7 cellular contexts compared by ENCODE assay signal in the genomic region with DNA sequence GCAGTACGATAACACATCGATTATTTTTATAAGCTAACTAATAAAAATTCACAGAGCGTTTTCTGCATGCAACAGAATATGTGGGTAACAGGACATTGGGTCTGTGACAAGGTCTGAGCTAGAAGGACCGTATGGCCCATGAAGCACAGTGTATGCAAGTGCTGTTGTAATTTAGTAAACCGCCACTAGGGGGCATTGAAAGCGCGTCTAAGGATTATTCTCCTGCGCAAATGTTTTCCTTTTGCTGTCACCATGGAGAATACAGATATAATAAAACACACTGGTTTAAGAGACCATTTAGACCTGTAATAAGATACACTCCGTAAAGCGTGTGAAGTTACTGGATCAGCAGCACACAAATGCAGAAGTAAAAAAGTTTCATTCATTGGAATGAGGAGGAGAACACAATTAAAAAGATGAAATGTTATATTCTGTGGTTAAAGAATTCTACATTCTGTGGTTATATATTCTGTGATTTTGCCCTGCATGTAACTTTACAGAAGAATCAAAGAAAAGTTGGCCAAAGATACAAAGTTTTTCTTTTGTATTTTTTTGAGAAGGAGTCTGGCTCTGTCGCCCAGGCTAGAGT.
DNase-seq lines count a peak whose midpoint lies in the region; ATAC-seq and TF ChIP-seq lines count a peak whose summit lies in the region.

No MANE protein-coding gene starts in this region.

- TF ChIP-seq CTCF in GM10248 (IDR thresholded peaks at IDR 0.05; ENCODE audit: control extremely low read depth, extremely low read depth, low read depth, missing control alignments) (peak; percentile 76), activated B cell treated with CpG ODN at 0.5 μM for 24 hours (IDR thresholded peaks at IDR 0.05) (peak; percentile 96)

- peaks cover 2% of the 10 kb centered on the region for H3K4me1 Mint-ChIP-seq in activated B cell treated with CpG ODN at 0.5 μM for 24 hours
- peaks cover 2% of the 10 kb centered on the region for H3K4me1 Mint-ChIP-seq in memory B cell

- H3K36me3 Mint-ChIP-seq in activated B cell treated with CpG ODN at 0.5 μM for 24 hours (ENCODE audit: low read depth) (no peaks in the 10 kb centered on the region), memory B cell (no peaks in the 10 kb centered on the region)

- ATAC-seq in HG03095 (IDR thresholded peaks at IDR 0.05; ENCODE audit: unreplicated experiment) (peak; percentile 52), activated B cell treated with CpG ODN at 0.5 μM for 24 hours (ENCODE audit: low read depth) (peak; percentile 60), memory B cell (ENCODE audit: low read depth) (peak; percentile 64)

- H3K9me3 Mint-ChIP-seq in activated B cell treated with CpG ODN at 0.5 μM for 24 hours = no peaks in the 10 kb centered on the region
- no peaks in the 10 kb centered on the region for H3K9me3 Mint-ChIP-seq in memory B cell

- POLR2A ChIA-PET in GM10248 (lab: Yijun Ruan, JAX) = no interaction called here
- POLR2A ChIA-PET in activated B cell treated with CpG ODN at 0.5 μM for 24 hours (lab: Charles Lee) = no interaction called here

- peaks cover 3% of the 10 kb centered on the region for H3K27me3 Mint-ChIP-seq in activated B cell treated with CpG ODN at 0.5 μM for 24 hours
- peaks cover 4% of the 10 kb centered on the region for H3K27me3 Mint-ChIP-seq in memory B cell

- CTCF ChIA-PET in GM10248 (lab: Yijun Ruan, JAX) = interaction anchor here (0.6 to 2.0 kb wide), 22 partner anchors 8 to 1309 kb away, joined by 3 to 19 read pairs (median 4); no protein-coding TSS in a partner anchor
- CTCF ChIA-PET in activated B cell treated with CpG ODN at 0.5 μM for 24 hours (lab: Charles Lee) = interaction anchor here (0.7 to 2.2 kb wide), 11 partner anchors 11 to 1746 kb away, joined by 3 to 7 read pairs (median 4); no protein-coding TSS in a partner anchor

- no peak overlapping the region for H3K4me3 Mint-ChIP-seq in activated B cell treated with CpG ODN at 0.5 μM for 24 hours
- H3K4me3 Mint-ChIP-seq in memory B cell = no peak overlapping the region

- no peak overlapping the region for H3K27ac Mint-ChIP-seq in activated B cell treated with CpG ODN at 0.5 μM for 24 hours
- H3K27ac Mint-ChIP-seq in memory B cell = no peak overlapping the region

- intact Hi-C loops in activated B cell treated with CpG ODN at 0.5 μM for 24 hours (cut with micrococcal nuclease) = loop anchor here (1.0 kb wide), 1 partner anchor 1306 kb away; no protein-coding TSS in a partner anchor

- DNase-seq in GM10248 (ENCODE audit: extremely low spot score) = peak; percentile 67
- DNase-seq in NCI-H2227 treated with DMSO at 0.1 percent for 48 hours (lab: John Stamatoyannopoulos, UW) = peak; percentile 79
- no peak for DNase-seq in activated B cell treated with CpG ODN at 0.5 μM for 24 hours
- peak; percentile 14 for DNase-seq in effector CD8-positive, alpha-beta T cell (lab: John Stamatoyannopoulos, UW)
- DNase-seq in memory B cell (ENCODE audit: low spot score in 2 of 2) = peak; percentile 28 to 50
- peak; percentile 17 for DNase-seq in stimulated activated CD8-positive, alpha-beta memory T cell treated with anti-CD3 and anti-CD28 coated beads, Interleukin-4, amount 100 ng/mL, for 24 hours (ENCODE audit: low read depth)
